22 cellular contexts compared by ENCODE assay signal in the genomic region with DNA sequence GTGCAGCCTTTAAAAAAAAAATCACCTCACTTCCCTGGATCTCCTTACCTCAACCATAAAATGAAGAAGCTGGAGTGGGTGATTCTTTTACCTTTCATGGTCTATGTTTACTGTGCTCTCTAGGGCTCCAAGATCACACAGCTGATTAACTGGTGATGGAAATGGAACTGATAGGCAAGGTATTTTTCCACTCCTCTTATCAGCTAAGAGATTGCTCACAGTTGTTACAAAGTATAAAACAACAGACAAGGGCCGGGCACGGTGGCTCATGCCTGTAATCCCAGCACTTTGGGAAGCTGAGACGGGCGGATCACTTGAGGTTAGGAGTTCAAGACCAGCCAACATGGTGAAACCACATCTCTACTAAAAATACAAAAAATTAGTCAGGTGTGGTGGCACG.
"Had no signal": no experiment of that assay in that cellular context is flagged by ENCODE, and none has a peak within 500 bp of the region (broad histone marks: within the 10 kb centered on the region; RNA-seq: fewer than 3 reads in every experiment).

No MANE protein-coding gene starts in this region.

- H3K4me3 ChIP-seq: mucosa of descending colon, ovary, spleen, tibial artery, upper lobe of left lung, uterus had no signal

- H3K27ac ChIP-seq: ovary, spleen, tibial artery, upper lobe of left lung, uterus had no signal

- H3K9me3 ChIP-seq: mucosa of descending colon, ovary, spleen, tibial artery, upper lobe of left lung, uterus had no signal

- DNase-seq: dermis blood vessel endothelial cell; effector CD4-positive, alpha-beta T cell; foreskin melanocyte; head of caudate nucleus; hippocampal formation; kidney glomerular epithelial cell; mammary epithelial cell; mucosa of descending colon; natural killer cell; nucleus accumbens; ovary; spleen; stimulated activated CD4-positive, alpha-beta T cell treated with anti-CD3 and anti-CD28 coated beads, Interleukin-15, amount 100 ng/mL, for 24 hours; stimulated activated CD4-positive, alpha-beta T cell treated with anti-CD3 and anti-CD28 coated beads, Interleukin-1b, Interleukin-23, amount 100 ng/mL, for 48 hours; stimulated activated CD4-positive, alpha-beta T cell treated with anti-CD3 and anti-CD28 coated beads, Interleukin-4, amount 100 ng/mL, for 24 hours; tibial artery; upper lobe of left lung; uterus had no signal

- H3K27ac Mint-ChIP-seq: natural killer cell; stimulated activated memory B cell treated with anti-CD40 and anti-IgM and Interleukin-4, amounts not matched to agents 10 μg/mL and 1 μg/mL and 100 μg/mL, for 72 hours; stimulated activated naive CD8-positive, alpha-beta T cell treated with anti-CD3 and anti-CD28 coated beads, Interleukin-15, Interleukin-2, amounts not matched to agents 100 ng/mL and 50 ng/mL, for 24 hours had no signal

- H3K27me3 Mint-ChIP-seq: stimulated activated memory B cell treated with anti-CD40 and anti-IgM and Interleukin-4, amounts not matched to agents 10 μg/mL and 1 μg/mL and 100 μg/mL, for 72 hours; stimulated activated naive CD8-positive, alpha-beta T cell treated with anti-CD3 and anti-CD28 coated beads, Interleukin-15, Interleukin-2, amounts not matched to agents 100 ng/mL and 50 ng/mL, for 24 hours had no signal

- H3K36me3 ChIP-seq: ovary, uterus had no signal

- H3K4me1 Mint-ChIP-seq: natural killer cell; neural crest cell; stimulated activated memory B cell treated with anti-CD40 and anti-IgM and Interleukin-4, amounts not matched to agents 10 μg/mL and 1 μg/mL and 100 μg/mL, for 72 hours had no signal

- H3K4me1 ChIP-seq: spleen, tibial artery, upper lobe of left lung, uterus had no signal

- ATAC-seq: mucosa of descending colon; natural killer cell; sciatic nerve; stimulated activated memory B cell treated with anti-CD40 and anti-IgM and Interleukin-4, amounts not matched to agents 10 μg/mL and 1 μg/mL and 100 μg/mL, for 72 hours had no signal

- H3K9me3 Mint-ChIP-seq: natural killer cell; neural crest cell; stimulated activated memory B cell treated with anti-CD40 and anti-IgM and Interleukin-4, amounts not matched to agents 10 μg/mL and 1 μg/mL and 100 μg/mL, for 72 hours; stimulated activated naive CD8-positive, alpha-beta T cell treated with anti-CD3 and anti-CD28 coated beads, Interleukin-15, Interleukin-2, amounts not matched to agents 100 ng/mL and 50 ng/mL, for 24 hours had no signal

- H3K27me3 ChIP-seq: ovary, spleen, tibial artery, upper lobe of left lung, uterus had no signal

- H3K4me3 Mint-ChIP-seq: natural killer cell; neural crest cell; stimulated activated memory B cell treated with anti-CD40 and anti-IgM and Interleukin-4, amounts not matched to agents 10 μg/mL and 1 μg/mL and 100 μg/mL, for 72 hours; stimulated activated naive CD8-positive, alpha-beta T cell treated with anti-CD3 and anti-CD28 coated beads, Interleukin-15, Interleukin-2, amounts not matched to agents 100 ng/mL and 50 ng/mL, for 24 hours had no signal
